23 cellular contexts compared by ENCODE assay signal in the genomic region with DNA sequence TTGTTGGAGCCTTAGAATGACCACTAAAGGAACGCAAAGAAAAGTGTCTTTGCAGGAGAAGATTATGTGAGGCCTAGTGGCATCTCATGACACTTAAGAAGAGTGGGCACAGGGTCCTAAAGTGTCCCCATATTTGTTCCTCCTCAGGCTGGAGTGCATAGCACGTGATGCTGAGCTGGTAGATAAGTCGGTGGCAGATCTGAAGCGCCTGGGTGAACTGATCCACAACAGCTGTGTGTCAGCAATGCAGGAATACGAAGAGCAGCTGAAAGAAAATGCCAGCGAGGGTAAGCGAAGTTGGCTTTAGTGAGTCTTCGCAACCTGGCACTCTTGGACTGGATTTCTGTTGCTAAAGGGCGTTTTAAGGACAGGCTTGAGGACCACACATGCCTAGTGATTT.
A peak's percentile ranks its signal among the peaks of the same experiment; 100 is the strongest.
DNase-seq lines count a peak whose midpoint lies in the region; ATAC-seq and TF ChIP-seq lines count a peak whose summit lies in the region.
"Had no signal": no experiment of that assay in that cellular context is flagged by ENCODE, and none has a peak within 500 bp of the region (broad histone marks: within the 10 kb centered on the region; RNA-seq: fewer than 3 reads in every experiment).

No MANE protein-coding gene starts in this region.

- peak overlapping the region; percentile 24 for H3K27ac Mint-ChIP-seq in T-helper 2 cell treated with Interferon-gamma antibody and Interleukin-4, amounts not matched to agents 5 μg/mL and 100 μg/mL, for 36 hours
- H3K27ac Mint-ChIP-seq in endothelial cell (ENCODE audit: unreplicated experiment), result no peak overlapping the region
- H3K27ac Mint-ChIP-seq in naive thymus-derived CD8-positive, alpha-beta T cell, result peak overlapping the region in 6 of 10 donors; percentile 14 to 72 (median 54)
- no peak overlapping the region for H3K27ac Mint-ChIP-seq in activated T-helper 1 cell treated with anti-CD3 and anti-CD28 coated beads, Interleukin-12 subunit alpha, Interleukin-12 subunit beta, Interleukin-2, Interleukin-4 antibody, amounts not matched to agents 30 ng/mL and 10 ng/mL and 1 ng/mL, durations not matched to agents 14 hours and 24 hours and 36 hours
- H3K27ac Mint-ChIP-seq: CD8-positive, alpha-beta T cell; stimulated activated memory B cell treated with anti-CD40 and anti-IgM and Interleukin-4, amounts not matched to agents 10 μg/mL and 1 μg/mL and 100 μg/mL, for 72 hours had no signal

- H3K27ac ChIP-seq in uterus, result no peak overlapping the region
- H3K27ac ChIP-seq in foreskin keratinocyte, result no peak overlapping the region
- H3K27ac ChIP-seq: 22Rv1, skin epidermis, thoracic aorta had no signal

- DNase-seq in T-helper 2 cell treated with Interferon-gamma antibody and Interleukin-4, amounts not matched to agents 5 μg/mL and 100 μg/mL, for 36 hours (ENCODE audit: low spot score), result no peak
- no peak for DNase-seq in T-helper 2 cell
- DNase-seq in G401 (ENCODE audit: low spot score), result peak; percentile 20
- DNase-seq in endothelial cell (ENCODE audit: low spot score), result no peak
- no peak for DNase-seq in naive thymus-derived CD8-positive, alpha-beta T cell
- no peak for DNase-seq in activated T-helper 1 cell treated with anti-CD3 and anti-CD28 coated beads, Interleukin-12 subunit alpha, Interleukin-12 subunit beta, Interleukin-2, Interleukin-4 antibody, amounts not matched to agents 30 ng/mL and 10 ng/mL and 1 ng/mL, durations not matched to agents 14 hours and 24 hours and 36 hours (ENCODE audit: low spot score)
- DNase-seq in uterus, result no peak
- DNase-seq in foreskin keratinocyte, result no peak
- DNase-seq: activated CD4-positive, CD25-positive, alpha-beta regulatory T cell treated with anti-CD3 and anti-CD28 coated beads, Interleukin-2, amount 50 U/mL, for 72 hours; activated gamma-delta T cell; caudate nucleus; CD8-positive, alpha-beta T cell; HCEC 1CT; KBM-7; midbrain; NCI-H69; RPMI8226; stimulated activated CD4-positive, alpha-beta T cell treated with anti-CD3 and anti-CD28 coated beads, Interleukin-1b, Interleukin-23, amount 100 ng/mL, for 48 hours had no signal

- no peak for ATAC-seq in naive thymus-derived CD8-positive, alpha-beta T cell
- ATAC-seq in foreskin keratinocyte, result no peak
- ATAC-seq: CD8-positive, alpha-beta T cell; stimulated activated memory B cell treated with anti-CD40 and anti-IgM and Interleukin-4, amounts not matched to agents 10 μg/mL and 1 μg/mL and 100 μg/mL, for 72 hours had no signal

- POLR2A ChIA-PET in naive thymus-derived CD8-positive, alpha-beta T cell (lab: Charles Lee), result no interaction called here

- H3K36me3 Mint-ChIP-seq in T-helper 2 cell treated with Interferon-gamma antibody and Interleukin-4, amounts not matched to agents 5 μg/mL and 100 μg/mL, for 36 hours (ENCODE audit: low read depth), result peaks cover 67% of the 10 kb centered on the region
- peaks cover 57% of the 10 kb centered on the region for H3K36me3 Mint-ChIP-seq in endothelial cell (ENCODE audit: low read depth, unreplicated experiment)
- peaks cover 20 to 94% (median 40%) of the 10 kb centered on the region in 3 donors for H3K36me3 Mint-ChIP-seq in naive thymus-derived CD8-positive, alpha-beta T cell
- peaks cover 60% of the 10 kb centered on the region for H3K36me3 Mint-ChIP-seq in activated T-helper 1 cell treated with anti-CD3 and anti-CD28 coated beads, Interleukin-12 subunit alpha, Interleukin-12 subunit beta, Interleukin-2, Interleukin-4 antibody, amounts not matched to agents 30 ng/mL and 10 ng/mL and 1 ng/mL, durations not matched to agents 14 hours and 24 hours and 36 hours (ENCODE audit: low read depth)

- H3K4me1 Mint-ChIP-seq in T-helper 2 cell treated with Interferon-gamma antibody and Interleukin-4, amounts not matched to agents 5 μg/mL and 100 μg/mL, for 36 hours (ENCODE audit: low read depth), result peaks cover 14% of the 10 kb centered on the region
- H3K4me1 Mint-ChIP-seq in endothelial cell (ENCODE audit: unreplicated experiment), result peaks cover 2% of the 10 kb centered on the region
- H3K4me1 Mint-ChIP-seq in naive thymus-derived CD8-positive, alpha-beta T cell, result peaks cover 16 to 35% (median 24%) of the 10 kb centered on the region in 4 donors
- peaks cover 19% of the 10 kb centered on the region for H3K4me1 Mint-ChIP-seq in activated T-helper 1 cell treated with anti-CD3 and anti-CD28 coated beads, Interleukin-12 subunit alpha, Interleukin-12 subunit beta, Interleukin-2, Interleukin-4 antibody, amounts not matched to agents 30 ng/mL and 10 ng/mL and 1 ng/mL, durations not matched to agents 14 hours and 24 hours and 36 hours (ENCODE audit: low read depth)

- no peaks in the 10 kb centered on the region for H3K4me1 ChIP-seq in uterus
- no peaks in the 10 kb centered on the region for H3K4me1 ChIP-seq in foreskin keratinocyte

- H3K4me3 ChIP-seq in uterus, result no peak overlapping the region
- H3K4me3 ChIP-seq: skin epidermis, thoracic aorta had no signal

- H3K27me3 ChIP-seq in uterus, result no peaks in the 10 kb centered on the region
- H3K27me3 ChIP-seq in foreskin keratinocyte, result no peaks in the 10 kb centered on the region

- intact Hi-C loops in activated T-helper 1 cell treated with anti-CD3 and anti-CD28 coated beads, Interleukin-12 subunit alpha, Interleukin-12 subunit beta, Interleukin-2, Interleukin-4 antibody, amounts not matched to agents 30 ng/mL and 10 ng/mL and 1 ng/mL, durations not matched to agents 14 hours and 24 hours and 36 hours (cut with micrococcal nuclease), result no loop called here
- intact Hi-C loops in uterus (cut with DNase I; ENCODE audit: low total_unique reads), result no loop called here

- TF ChIP-seq CTCF in endothelial cell (IDR thresholded peaks at IDR 0.05; ENCODE audit: unreplicated experiment) (no peak), uterus (IDR thresholded peaks at IDR 0.05) (no peak), foreskin keratinocyte (conservative IDR thresholded peaks at IDR 0.05) (no peak)

- no peak overlapping the region for H3K4me3 Mint-ChIP-seq in T-helper 2 cell treated with Interferon-gamma antibody and Interleukin-4, amounts not matched to agents 5 μg/mL and 100 μg/mL, for 36 hours
- H3K4me3 Mint-ChIP-seq in endothelial cell (ENCODE audit: unreplicated experiment), result peak overlapping the region; percentile 40
- no peak overlapping the region for H3K4me3 Mint-ChIP-seq in naive thymus-derived CD8-positive, alpha-beta T cell
- H3K4me3 Mint-ChIP-seq in activated T-helper 1 cell treated with anti-CD3 and anti-CD28 coated beads, Interleukin-12 subunit alpha, Interleukin-12 subunit beta, Interleukin-2, Interleukin-4 antibody, amounts not matched to agents 30 ng/mL and 10 ng/mL and 1 ng/mL, durations not matched to agents 14 hours and 24 hours and 36 hours, result no peak overlapping the region
- H3K4me3 Mint-ChIP-seq: CD8-positive, alpha-beta T cell; neural crest cell; stimulated activated memory B cell treated with anti-CD40 and anti-IgM and Interleukin-4, amounts not matched to agents 10 μg/mL and 1 μg/mL and 100 μg/mL, for 72 hours had no signal

- no peaks in the 10 kb centered on the region for H3K9me3 Mint-ChIP-seq in T-helper 2 cell treated with Interferon-gamma antibody and Interleukin-4, amounts not matched to agents 5 μg/mL and 100 μg/mL, for 36 hours
- no peaks in the 10 kb centered on the region for H3K9me3 Mint-ChIP-seq in endothelial cell (ENCODE audit: unreplicated experiment)
- H3K9me3 Mint-ChIP-seq in naive thymus-derived CD8-positive, alpha-beta T cell, result no peaks in the 10 kb centered on the region
- H3K9me3 Mint-ChIP-seq in activated T-helper 1 cell treated with anti-CD3 and anti-CD28 coated beads, Interleukin-12 subunit alpha, Interleukin-12 subunit beta, Interleukin-2, Interleukin-4 antibody, amounts not matched to agents 30 ng/mL and 10 ng/mL and 1 ng/mL, durations not matched to agents 14 hours and 24 hours and 36 hours, result no peaks in the 10 kb centered on the region
- H3K9me3 Mint-ChIP-seq: CD8-positive, alpha-beta T cell; neural crest cell; stimulated activated memory B cell treated with anti-CD40 and anti-IgM and Interleukin-4, amounts not matched to agents 10 μg/mL and 1 μg/mL and 100 μg/mL, for 72 hours had no signal

- H3K27me3 Mint-ChIP-seq in T-helper 2 cell treated with Interferon-gamma antibody and Interleukin-4, amounts not matched to agents 5 μg/mL and 100 μg/mL, for 36 hours (ENCODE audit: low read depth), result no peaks in the 10 kb centered on the region
- H3K27me3 Mint-ChIP-seq in endothelial cell (ENCODE audit: unreplicated experiment), result no peaks in the 10 kb centered on the region
- no peaks in the 10 kb centered on the region for H3K27me3 Mint-ChIP-seq in naive thymus-derived CD8-positive, alpha-beta T cell
- H3K27me3 Mint-ChIP-seq in activated T-helper 1 cell treated with anti-CD3 and anti-CD28 coated beads, Interleukin-12 subunit alpha, Interleukin-12 subunit beta, Interleukin-2, Interleukin-4 antibody, amounts not matched to agents 30 ng/mL and 10 ng/mL and 1 ng/mL, durations not matched to agents 14 hours and 24 hours and 36 hours (ENCODE audit: insufficient read depth), result no peaks in the 10 kb centered on the region
- H3K27me3 Mint-ChIP-seq: stimulated activated memory B cell treated with anti-CD40 and anti-IgM and Interleukin-4, amounts not matched to agents 10 μg/mL and 1 μg/mL and 100 μg/mL, for 72 hours had no signal

- no peaks in the 10 kb centered on the region for H3K9me3 ChIP-seq in uterus
- H3K9me3 ChIP-seq: thoracic aorta had no signal

- in situ Hi-C loops in G401 (cut with HindIII; ENCODE audit: low sequenced_read_pairs), result no loop called here

- TF ChIP-seq POLR2A in uterus (IDR thresholded peaks at IDR 0.05), result no peak

- H3K36me3 ChIP-seq in uterus, result no peaks in the 10 kb centered on the region

Comparison
In these comparisons a context has a peak if more than half of its experiments do, and no peak if none do; other contexts are left out.
1. H3K27ac Mint-ChIP-seq: peak in T-helper 2 cell treated with Interferon-gamma antibody and Interleukin-4, amounts not matched to agents 5 μg/mL and 100 μg/mL, for 36 hours (single experiment) and naive thymus-derived CD8-positive, alpha-beta T cell (6 of 10); none in endothelial cell (single experiment) and activated T-helper 1 cell treated with anti-CD3 and anti-CD28 coated beads, Interleukin-12 subunit alpha, Interleukin-12 subunit beta, Interleukin-2, Interleukin-4 antibody, amounts not matched to agents 30 ng/mL and 10 ng/mL and 1 ng/mL, durations not matched to agents 14 hours and 24 hours and 36 hours (single experiment).